Comparison of ENCODE assay signal across 1 cellular context in the genomic region with DNA sequence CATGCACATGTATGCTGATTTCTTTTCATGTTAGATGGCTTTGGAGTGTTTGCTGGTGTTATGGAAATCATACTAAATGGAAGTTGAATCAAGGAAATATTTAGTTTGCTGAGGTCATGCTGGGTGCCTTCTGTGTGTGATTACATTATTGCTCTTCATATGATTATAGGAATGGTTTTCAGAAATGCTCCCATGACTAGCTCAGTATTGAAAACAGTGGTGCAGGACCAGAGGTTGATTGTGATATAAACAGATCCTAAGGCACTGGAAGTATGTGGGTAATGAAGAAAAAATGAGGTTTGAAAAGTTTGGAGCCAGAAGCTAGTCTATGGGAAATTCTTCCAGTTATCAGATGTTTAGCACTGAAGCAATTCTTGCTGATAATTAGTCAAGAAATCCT.
TF ChIP-seq lines count a peak whose summit lies in the region.

No MANE protein-coding gene starts in this region.

TF ChIP-seq in GM23338, 12 proteins besides CTCF, POLR2A, EP300 and RAD21:
- TF ChIP-seq, protein P1, sequence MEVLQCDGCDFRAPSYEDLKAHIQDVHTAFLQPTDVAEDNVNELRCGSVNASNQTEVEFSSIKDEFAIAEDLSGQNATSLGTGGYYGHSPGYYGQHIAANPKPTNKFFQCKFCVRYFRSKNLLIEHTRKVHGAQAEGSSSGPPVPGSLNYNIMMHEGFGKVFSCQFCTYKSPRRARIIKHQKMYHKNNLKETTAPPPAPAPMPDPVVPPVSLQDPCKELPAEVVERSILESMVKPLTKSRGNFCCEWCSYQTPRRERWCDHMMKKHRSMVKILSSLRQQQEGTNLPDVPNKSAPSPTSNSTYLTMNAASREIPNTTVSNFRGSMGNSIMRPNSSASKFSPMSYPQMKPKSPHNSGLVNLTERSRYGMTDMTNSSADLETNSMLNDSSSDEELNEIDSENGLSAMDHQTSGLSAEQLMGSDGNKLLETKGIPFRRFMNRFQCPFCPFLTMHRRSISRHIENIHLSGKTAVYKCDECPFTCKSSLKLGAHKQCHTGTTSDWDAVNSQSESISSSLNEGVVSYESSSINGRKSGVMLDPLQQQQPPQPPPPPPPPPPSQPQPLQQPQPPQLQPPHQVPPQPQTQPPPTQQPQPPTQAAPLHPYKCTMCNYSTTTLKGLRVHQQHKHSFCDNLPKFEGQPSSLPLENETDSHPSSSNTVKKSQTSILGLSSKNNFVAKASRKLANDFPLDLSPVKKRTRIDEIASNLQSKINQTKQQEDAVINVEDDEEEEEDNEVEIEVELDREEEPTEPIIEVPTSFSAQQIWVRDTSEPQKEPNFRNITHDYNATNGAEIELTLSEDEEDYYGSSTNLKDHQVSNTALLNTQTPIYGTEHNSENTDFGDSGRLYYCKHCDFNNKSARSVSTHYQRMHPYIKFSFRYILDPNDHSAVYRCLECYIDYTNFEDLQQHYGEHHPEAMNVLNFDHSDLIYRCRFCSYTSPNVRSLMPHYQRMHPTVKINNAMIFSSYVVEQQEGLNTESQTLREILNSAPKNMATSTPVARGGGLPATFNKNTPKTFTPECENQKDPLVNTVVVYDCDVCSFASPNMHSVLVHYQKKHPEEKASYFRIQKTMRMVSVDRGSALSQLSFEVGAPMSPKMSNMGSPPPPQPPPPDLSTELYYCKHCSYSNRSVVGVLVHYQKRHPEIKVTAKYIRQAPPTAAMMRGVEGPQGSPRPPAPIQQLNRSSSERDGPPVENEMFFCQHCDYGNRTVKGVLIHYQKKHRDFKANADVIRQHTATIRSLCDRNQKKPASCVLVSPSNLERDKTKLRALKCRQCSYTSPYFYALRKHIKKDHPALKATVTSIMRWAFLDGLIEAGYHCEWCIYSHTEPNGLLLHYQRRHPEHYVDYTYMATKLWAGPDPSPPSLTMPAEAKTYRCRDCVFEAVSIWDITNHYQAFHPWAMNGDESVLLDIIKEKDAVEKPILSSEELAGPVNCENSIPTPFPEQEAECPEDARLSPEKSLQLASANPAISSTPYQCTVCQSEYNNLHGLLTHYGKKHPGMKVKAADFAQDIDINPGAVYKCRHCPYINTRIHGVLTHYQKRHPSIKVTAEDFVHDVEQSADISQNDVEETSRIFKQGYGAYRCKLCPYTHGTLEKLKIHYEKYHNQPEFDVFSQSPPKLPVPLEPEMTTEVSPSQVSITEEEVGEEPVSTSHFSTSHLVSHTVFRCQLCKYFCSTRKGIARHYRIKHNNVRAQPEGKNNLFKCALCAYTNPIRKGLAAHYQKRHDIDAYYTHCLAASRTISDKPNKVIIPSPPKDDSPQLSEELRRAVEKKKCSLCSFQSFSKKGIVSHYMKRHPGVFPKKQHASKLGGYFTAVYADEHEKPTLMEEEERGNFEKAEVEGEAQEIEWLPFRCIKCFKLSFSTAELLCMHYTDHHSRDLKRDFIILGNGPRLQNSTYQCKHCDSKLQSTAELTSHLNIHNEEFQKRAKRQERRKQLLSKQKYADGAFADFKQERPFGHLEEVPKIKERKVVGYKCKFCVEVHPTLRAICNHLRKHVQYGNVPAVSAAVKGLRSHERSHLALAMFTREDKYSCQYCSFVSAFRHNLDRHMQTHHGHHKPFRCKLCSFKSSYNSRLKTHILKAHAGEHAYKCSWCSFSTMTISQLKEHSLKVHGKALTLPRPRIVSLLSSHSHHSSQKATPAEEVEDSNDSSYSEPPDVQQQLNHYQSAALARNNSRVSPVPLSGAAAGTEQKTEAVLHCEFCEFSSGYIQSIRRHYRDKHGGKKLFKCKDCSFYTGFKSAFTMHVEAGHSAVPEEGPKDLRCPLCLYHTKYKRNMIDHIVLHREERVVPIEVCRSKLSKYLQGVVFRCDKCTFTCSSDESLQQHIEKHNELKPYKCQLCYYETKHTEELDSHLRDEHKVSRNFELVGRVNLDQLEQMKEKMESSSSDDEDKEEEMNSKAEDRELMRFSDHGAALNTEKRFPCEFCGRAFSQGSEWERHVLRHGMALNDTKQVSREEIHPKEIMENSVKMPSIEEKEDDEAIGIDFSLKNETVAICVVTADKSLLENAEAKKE (CRISPR knock-in tag; IDR thresholded peaks at IDR 0.05): no peak
- TF ChIP-seq ETS1 (IDR thresholded peaks at IDR 0.05) (no peak), ZNF114 (CRISPR knock-in tag; IDR thresholded peaks at IDR 0.05) (no peak)
